Comparison of ENCODE assay signal across 19 cellular contexts in the genomic region with DNA sequence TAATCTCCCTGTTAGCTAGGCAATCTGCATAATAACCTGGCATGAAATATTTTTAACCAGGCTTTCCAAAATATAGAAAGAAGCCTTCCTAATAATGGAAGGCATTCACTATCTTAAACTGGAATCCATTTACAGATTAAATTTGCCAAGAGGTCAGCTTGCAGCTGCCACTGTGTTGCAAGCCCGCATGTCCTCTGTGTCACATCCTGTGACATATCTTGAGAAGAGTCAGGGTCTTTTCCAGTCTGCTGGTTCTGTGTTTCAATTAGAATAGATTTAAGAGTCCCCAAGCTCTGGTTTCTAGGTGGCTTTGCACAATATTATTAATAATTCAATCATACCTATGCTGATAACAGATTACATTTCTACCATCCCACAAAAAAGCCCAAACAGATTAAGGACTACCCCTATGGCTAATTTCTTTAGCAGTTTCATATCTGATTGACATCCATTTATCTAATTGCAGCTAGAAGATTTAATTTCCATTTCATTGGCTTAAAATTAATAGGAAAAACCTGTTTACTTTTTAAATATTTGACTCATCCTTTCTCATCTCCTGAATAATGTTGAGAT.
"Had no signal": no experiment of that assay in that cellular context is flagged by ENCODE, and none has a peak within 500 bp of the region (broad histone marks: within the 10 kb centered on the region; RNA-seq: fewer than 3 reads in every experiment).

No MANE protein-coding gene starts in this region.

- DNase-seq: dorsolateral prefrontal cortex; effector CD4-positive, alpha-beta T cell; kidney; natural killer cell; pancreas; right lobe of liver; stimulated activated CD4-positive, alpha-beta T cell treated with anti-CD3 and anti-CD28 coated beads, Interleukin-12 subunit alpha, Interleukin-12 subunit beta, amount 100 ng/mL, for 4 hours; stimulated activated CD4-positive, alpha-beta T cell treated with anti-CD3 and anti-CD28 coated beads, Interleukin-1b, Interleukin-23, amount 100 ng/mL, for 48 hours; stimulated activated CD4-positive, alpha-beta T cell treated with anti-CD3 and anti-CD28 coated beads, Interleukin-4, amount 100 ng/mL, for 1 hour; stimulated activated CD8-positive, alpha-beta memory T cell treated with anti-CD3 and anti-CD28 coated beads, Interleukin-4, amount 100 ng/mL, for 48 hours; stimulated activated naive CD4-positive, alpha-beta T cell; stimulated activated naive CD8-positive, alpha-beta T cell treated with anti-CD3 and anti-CD28 coated beads, Interleukin-15, amount 100 ng/mL, for 72 hours; transverse colon had no signal

- H3K27ac ChIP-seq: neutrophil, pancreas, right lobe of liver, suprapubic skin, transverse colon, vagina had no signal

- H3K4me1 ChIP-seq: pancreas, right lobe of liver, suprapubic skin, transverse colon, vagina had no signal

- H3K27me3 ChIP-seq: dorsolateral prefrontal cortex, neutrophil, right lobe of liver, suprapubic skin, transverse colon, vagina had no signal

- H3K36me3 ChIP-seq: neutrophil, pancreas, right lobe of liver, suprapubic skin, transverse colon, vagina had no signal

- H3K9me3 ChIP-seq: neutrophil, pancreas, right lobe of liver, suprapubic skin, transverse colon, vagina had no signal

- H3K4me2 ChIP-seq: smooth muscle cell had no signal

- H3K4me3 ChIP-seq: dorsolateral prefrontal cortex, lung, pancreas, right lobe of liver, smooth muscle cell, suprapubic skin, transverse colon, vagina had no signal

- ATAC-seq: left lobe of liver; natural killer cell; pancreas; right lobe of liver; stimulated activated naive CD8-positive, alpha-beta T cell treated with anti-CD3 and anti-CD28 coated beads, Interleukin-15, amount 100 ng/mL, for 72 hours had no signal
